8 cellular contexts compared by ENCODE assay signal in the genomic region with DNA sequence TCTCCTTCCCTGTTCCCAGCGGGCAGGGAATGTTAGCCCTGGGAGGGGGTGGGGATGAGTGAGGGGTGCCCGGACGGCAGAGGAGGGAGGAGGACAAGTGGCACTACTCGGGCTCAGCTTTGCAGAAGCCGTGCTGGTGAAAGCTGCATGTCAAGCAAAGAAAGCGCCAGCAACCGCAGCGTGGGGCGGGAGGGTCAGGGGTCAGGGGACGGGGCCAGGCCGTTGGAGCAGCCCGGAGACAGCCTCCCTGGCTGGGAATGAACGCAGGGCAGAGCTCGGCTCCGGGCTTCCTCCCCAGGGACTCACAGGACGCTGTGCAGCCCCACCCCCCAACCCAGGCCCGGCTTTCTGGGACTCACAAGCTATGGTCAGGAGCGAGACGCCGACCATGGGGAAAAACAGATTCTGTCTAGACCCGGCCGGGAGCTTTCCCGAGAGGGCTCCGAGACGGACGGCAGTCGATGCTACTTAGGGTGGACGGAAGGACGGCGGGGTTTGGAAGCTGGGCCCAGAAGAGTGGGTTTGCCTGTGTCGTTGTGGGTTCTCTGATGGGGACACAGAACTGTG.
DNase-seq lines count a peak whose midpoint lies in the region; ATAC-seq, FAIRE-seq and TF ChIP-seq lines count a peak whose summit lies in the region.

No MANE protein-coding gene starts in this region.

- no peak for DNase-seq in Caco-2
- no peak for DNase-seq in activated T-helper 2 cell treated with anti-CD3 and anti-CD28 coated beads, Interferon-gamma antibody, Interleukin-2, Interleukin-4, amounts not matched to agents 10 μg/mL and 5 μg/mL and 100 μg/mL, durations not matched to agents 14 hours and 24 hours and 36 hours (ENCODE audit: low spot score)
- DNase-seq in psoas muscle: peak; percentile 67 to 78
- no peak for DNase-seq in urothelium cell line (ENCODE audit: low spot score)
- no peak for DNase-seq in Kasumi-1 (lab: John Stamatoyannopoulos, UW)
- DNase-seq in RPMI8226: no peak

- H3K4me3 ChIP-seq in Caco-2 (ENCODE audit: low read depth, low read length): peak overlapping the region; percentile 39
- H3K4me3 ChIP-seq in iPS-15b (ENCODE audit: low read depth, low read length): peak overlapping the region; percentile 68
- H3K4me3 ChIP-seq in psoas muscle: peak overlapping the region; percentile 76

- H3K27me3 Mint-ChIP-seq in Caco-2 (ENCODE audit: insufficient read depth, unreplicated experiment): peaks cover 2% of the 10 kb centered on the region
- peaks cover 11% of the 10 kb centered on the region for H3K27me3 Mint-ChIP-seq in activated T-helper 2 cell treated with anti-CD3 and anti-CD28 coated beads, Interferon-gamma antibody, Interleukin-2, Interleukin-4, amounts not matched to agents 10 μg/mL and 5 μg/mL and 100 μg/mL, durations not matched to agents 14 hours and 24 hours and 36 hours (ENCODE audit: low read depth)

- POLR2A ChIA-PET in Caco-2 (lab: Charles Lee): no interaction called here

- intact Hi-C loops in Caco-2 (cut with micrococcal nuclease; ENCODE audit: unreplicated experiment) (no loop called here), psoas muscle (cut with DNase I) (loop anchor here (5.0 to 10.0 kb wide), 3 partner anchors 66 to 114 kb away; a partner anchor contains a TSS)
- intact Hi-C loops in activated T-helper 2 cell treated with anti-CD3 and anti-CD28 coated beads, Interferon-gamma antibody, Interleukin-2, Interleukin-4, amounts not matched to agents 10 μg/mL and 5 μg/mL and 100 μg/mL, durations not matched to agents 14 hours and 24 hours and 36 hours (cut with micrococcal nuclease): no loop called here

- peak overlapping the region; percentile 66 for H3K4me3 Mint-ChIP-seq in Caco-2 (ENCODE audit: unreplicated experiment)
- H3K4me3 Mint-ChIP-seq in activated T-helper 2 cell treated with anti-CD3 and anti-CD28 coated beads, Interferon-gamma antibody, Interleukin-2, Interleukin-4, amounts not matched to agents 10 μg/mL and 5 μg/mL and 100 μg/mL, durations not matched to agents 14 hours and 24 hours and 36 hours (ENCODE audit: low read depth): peak overlapping the region; percentile 55

- H3K27ac Mint-ChIP-seq in Caco-2 (ENCODE audit: unreplicated experiment): no peak overlapping the region
- H3K27ac Mint-ChIP-seq in activated T-helper 2 cell treated with anti-CD3 and anti-CD28 coated beads, Interferon-gamma antibody, Interleukin-2, Interleukin-4, amounts not matched to agents 10 μg/mL and 5 μg/mL and 100 μg/mL, durations not matched to agents 14 hours and 24 hours and 36 hours: no peak overlapping the region

- H3K36me3 Mint-ChIP-seq in Caco-2 (ENCODE audit: insufficient read depth, unreplicated experiment): no peaks in the 10 kb centered on the region
- peaks cover 3% of the 10 kb centered on the region for H3K36me3 Mint-ChIP-seq in activated T-helper 2 cell treated with anti-CD3 and anti-CD28 coated beads, Interferon-gamma antibody, Interleukin-2, Interleukin-4, amounts not matched to agents 10 μg/mL and 5 μg/mL and 100 μg/mL, durations not matched to agents 14 hours and 24 hours and 36 hours (ENCODE audit: low read depth)

- H3K4me1 ChIP-seq in Caco-2: peaks cover 8% of the 10 kb centered on the region
- peaks cover 3% of the 10 kb centered on the region for H3K4me1 ChIP-seq in iPS-15b (ENCODE audit: control insufficient read depth, insufficient read depth, low read length)
- no peaks in the 10 kb centered on the region for H3K4me1 ChIP-seq in psoas muscle

- no peaks in the 10 kb centered on the region for H3K9me3 Mint-ChIP-seq in Caco-2 (ENCODE audit: unreplicated experiment)
- H3K9me3 Mint-ChIP-seq in activated T-helper 2 cell treated with anti-CD3 and anti-CD28 coated beads, Interferon-gamma antibody, Interleukin-2, Interleukin-4, amounts not matched to agents 10 μg/mL and 5 μg/mL and 100 μg/mL, durations not matched to agents 14 hours and 24 hours and 36 hours: no peaks in the 10 kb centered on the region

- WGBS in psoas muscle, 3 donors: 19 to 31% (median 27%) methylated on average over 28 to 31 of the region's 31 CpGs

- BruUV-seq in Caco-2 (replicated peaks; lab: Mats Ljungman, UMichigan): no TSS peak

- CTCF ChIA-PET in Caco-2 (lab: Charles Lee): interaction anchor here (0.9 to 1.0 kb wide), 2 partner anchors 32 to 54 kb away, joined by 3 read pairs; no protein-coding TSS in a partner anchor

- no peak for FAIRE-seq in urothelium cell line (lab: Jason Lieb, UNC)

- H3K27me3 ChIP-seq in Caco-2 (replicated peaks; ENCODE audit: control insufficient read depth, insufficient read depth, low read length) (no peaks in the 10 kb centered on the region), iPS-15b (ENCODE audit: control insufficient read depth, insufficient read depth, low read length) (no peaks in the 10 kb centered on the region), psoas muscle (ENCODE audit: insufficient read depth in 3 of 3, low read length in 2 of 3) (peaks cover 0 to 2% (median 0%) of the 10 kb centered on the region in 3 donors)

- no peak overlapping the region for H3K9ac ChIP-seq in iPS-15b (ENCODE audit: low read depth, low read length)

- H3K4me1 Mint-ChIP-seq in Caco-2 (ENCODE audit: low read depth, unreplicated experiment): no peaks in the 10 kb centered on the region
- H3K4me1 Mint-ChIP-seq in activated T-helper 2 cell treated with anti-CD3 and anti-CD28 coated beads, Interferon-gamma antibody, Interleukin-2, Interleukin-4, amounts not matched to agents 10 μg/mL and 5 μg/mL and 100 μg/mL, durations not matched to agents 14 hours and 24 hours and 36 hours (ENCODE audit: low read depth): peaks cover 11% of the 10 kb centered on the region

- no peak for TF ChIP-seq CTCF in Caco-2 (IDR thresholded peaks at IDR 0.05; ENCODE audit: insufficient read depth in 1 of 2, low read depth in 1 of 2, low read length in 1 of 2, severe bottlenecking in 1 of 2, unreplicated experiment in 1 of 2)
- no peak for TF ChIP-seq CTCF in psoas muscle (IDR thresholded peaks at IDR 0.05)

- ATAC-seq in psoas muscle (peak; percentile 35 to 63 (median 48)), HG03280 (IDR thresholded peaks at IDR 0.05; ENCODE audit: unreplicated experiment) (no peak)

- H3K9me3 ChIP-seq in Caco-2 (no peaks in the 10 kb centered on the region), iPS-15b (ENCODE audit: control insufficient read depth, insufficient read depth, low read length) (no peaks in the 10 kb centered on the region), psoas muscle (no peaks in the 10 kb centered on the region)

- no peaks in the 10 kb centered on the region for H3K36me3 ChIP-seq in Caco-2 (ENCODE audit: control insufficient read depth, insufficient read depth, low read length)
- H3K36me3 ChIP-seq in iPS-15b (ENCODE audit: control insufficient read depth, insufficient read depth, low read length): peaks cover 2% of the 10 kb centered on the region
- no peaks in the 10 kb centered on the region for H3K36me3 ChIP-seq in psoas muscle (ENCODE audit: insufficient read depth in 1 of 2, low read depth in 1 of 2)

- peak overlapping the region; percentile 72 for H3K27ac ChIP-seq in psoas muscle

Comparison
In these comparisons a context has a peak if more than half of its experiments do, and no peak if none do; other contexts are left out.
1. DNase-seq: peak in psoas muscle (2 of 2); none in Caco-2 (0 of 2), activated T-helper 2 cell treated with anti-CD3 and anti-CD28 coated beads, Interferon-gamma antibody, Interleukin-2, Interleukin-4, amounts not matched to agents 10 μg/mL and 5 μg/mL and 100 μg/mL, durations not matched to agents 14 hours and 24 hours and 36 hours (single experiment), urothelium cell line (single experiment), Kasumi-1 (0 of 2) and RPMI8226 (single experiment).
2. intact Hi-C loops: an anchor here in psoas muscle (5.0 to 10.0 kb wide); none called in Caco-2 and activated T-helper 2 cell treated with anti-CD3 and anti-CD28 coated beads, Interferon-gamma antibody, Interleukin-2, Interleukin-4, amounts not matched to agents 10 μg/mL and 5 μg/mL and 100 μg/mL, durations not matched to agents 14 hours and 24 hours and 36 hours.
3. Peak in every context shown above with its lines, with median percentiles within 50 percentile points of each other: H3K4me3 ChIP-seq.